Comparison of ENCODE assay signal across 9 cellular contexts in genomic region chr4:56958111-56958517, GRCh38. TPM values are rescaled to one million over a fixed set of nuclear protein-coding genes. Genes with fewer than 3 reads are reported as not detected.
DNase-seq lines count a peak whose midpoint lies in the region; ATAC-seq and TF ChIP-seq lines count a peak whose summit lies in the region.
"Had no signal": no experiment of that assay in that cellular context is flagged by ENCODE, and none has a peak within 500 bp of the region (broad histone marks: within the 10 kb centered on the region; RNA-seq: fewer than 3 reads in every experiment).

No MANE protein-coding gene starts in this region.

- TF ChIP-seq EP300 in stomach (IDR thresholded peaks at IDR 0.05) = no peak

- TF ChIP-seq POLR2A in stomach (IDR thresholded peaks at IDR 0.05) = no peak

- no peak overlapping the region for H3K4me3 Mint-ChIP-seq in activated T-cell treated with anti-CD3 and anti-CD28 coated beads, Interleukin-2, amount 50 U/mL, for 72 hours

- peak overlapping the region; percentile 61 for H3K27ac Mint-ChIP-seq in activated T-cell treated with anti-CD3 and anti-CD28 coated beads, Interleukin-2, amount 50 U/mL, for 72 hours

- H3K36me3 Mint-ChIP-seq in activated T-cell treated with anti-CD3 and anti-CD28 coated beads, Interleukin-2, amount 50 U/mL, for 72 hours (ENCODE audit: insufficient read depth in 2 of 2) = peaks cover 2 to 7% of the 10 kb centered on the region in 2 donors

- H3K27ac ChIP-seq in angular gyrus (ENCODE audit: low read depth, low read length) (peak overlapping the region; percentile 10), stomach (peak overlapping the region in 3 of 5 donors; percentile 28 to 42 (median 33))

- H3K4me1 ChIP-seq in stomach = peaks cover 0 to 6% (median 2%) of the 10 kb centered on the region in 4 donors

- no peak for DNase-seq in activated T-cell treated with anti-CD3 and anti-CD28 coated beads, Interleukin-2, amount 50 U/mL, for 72 hours
- no peak for DNase-seq in activated T-cell treated with anti-CD3 and anti-CD28 coated beads, Interleukin-2, amount 50 U/mL, for 1 hour
- DNase-seq in iris pigment epithelial cell (ENCODE audit: low read depth) = peak; percentile 99
- peak; percentile 65 for DNase-seq in stomach
- DNase-seq in activated naive CD4-positive, alpha-beta T cell (lab: John Stamatoyannopoulos, UW) = no peak
- DNase-seq: DND-41 had no signal

- 24 to 51% (median 43%) methylated on average over 7 of the region's 7 CpGs for WGBS in stomach, 5 donors

- H3K4me1 Mint-ChIP-seq in activated T-cell treated with anti-CD3 and anti-CD28 coated beads, Interleukin-2, amount 50 U/mL, for 72 hours (ENCODE audit: low read depth) = peaks cover 10% of the 10 kb centered on the region

- H3K9me3 Mint-ChIP-seq in activated T-cell treated with anti-CD3 and anti-CD28 coated beads, Interleukin-2, amount 50 U/mL, for 72 hours = no peaks in the 10 kb centered on the region

- no peak overlapping the region for H3K4me3 ChIP-seq in stomach

- ATAC-seq in activated T-cell treated with anti-CD3 and anti-CD28 coated beads, Interleukin-2, amount 50 U/mL, for 72 hours (replicated peaks in 1 of 2) = no peak
- ATAC-seq in GM18861 (IDR thresholded peaks at IDR 0.05; ENCODE audit: unreplicated experiment) = no peak
- ATAC-seq in GM21526 (IDR thresholded peaks at IDR 0.05; ENCODE audit: low FRiP score, unreplicated experiment) = no peak

- H3K9me3 ChIP-seq in stomach = no peaks in the 10 kb centered on the region

- intact Hi-C loops in stomach (cut with DNase I; ENCODE audit: low total_unique reads) = no loop called here

- H3K36me3 ChIP-seq in stomach = peaks cover 10 to 29% (median 27%) of the 10 kb centered on the region in 4 donors

- H3K27me3 Mint-ChIP-seq in activated T-cell treated with anti-CD3 and anti-CD28 coated beads, Interleukin-2, amount 50 U/mL, for 72 hours (ENCODE audit: low read depth) = no peaks in the 10 kb centered on the region

- no peaks in the 10 kb centered on the region for H3K27me3 ChIP-seq in stomach

- no peak for TF ChIP-seq CTCF in stomach (IDR thresholded peaks at IDR 0.05)

RNA-seq across cellular contexts. Expression of gene NOA1, which starts 19.3 kb away (rescaled TPM):
- total RNA-seq in activated T-cell treated with anti-CD3 and anti-CD28 coated beads, Interleukin-2, amount 50 U/mL, for 72 hours = 10 to 100 TPM; 32.1 to 34.1 TPM
- 10 to 100 TPM in 4 of 5 donors, 1 to 10 TPM in 1; 1.2 to 81.7 (median 13.6) TPM for total RNA-seq in stomach
- polyA plus RNA-seq in stomach = 10 to 100 TPM; 10.1 to 20.0 (median 10.5) TPM

RNA-seq across cellular contexts. Expression of gene POLR2B, which starts 20.6 kb away (rescaled TPM):
- total RNA-seq in activated T-cell treated with anti-CD3 and anti-CD28 coated beads, Interleukin-2, amount 50 U/mL, for 72 hours = 100 to 1,000 TPM; 115 to 135 TPM
- 100 to 1,000 TPM in 3 of 5 donors, 10 to 100 TPM in 2; 18.5 to 446 (median 127) TPM for total RNA-seq in stomach
- polyA plus RNA-seq in stomach = 10 to 100 TPM; 20.5 to 26.2 (median 24.8) TPM

RNA-seq across cellular contexts. Expression of gene REST, which starts 50.4 kb away (rescaled TPM):
- 10 to 100 TPM; 59.7 to 60.6 TPM for total RNA-seq in activated T-cell treated with anti-CD3 and anti-CD28 coated beads, Interleukin-2, amount 50 U/mL, for 72 hours
- 10 to 100 TPM; 36.4 to 79.7 (median 47.4) TPM for total RNA-seq in stomach
- polyA plus RNA-seq in stomach = 1 to 10 TPM; 3.1 to 4.9 (median 4.4) TPM

Comparison
In these comparisons a context has a peak if more than half of its experiments do, and no peak if none do; other contexts are left out.
1. DNase-seq: peak in iris pigment epithelial cell (single experiment) and stomach (single experiment); none in activated T-cell treated with anti-CD3 and anti-CD28 coated beads, Interleukin-2, amount 50 U/mL, for 72 hours (0 of 2), activated T-cell treated with anti-CD3 and anti-CD28 coated beads, Interleukin-2, amount 50 U/mL, for 1 hour (single experiment) and activated naive CD4-positive, alpha-beta T cell (0 of 4).